ENCODE assay signal across 14 cellular contexts in genomic region chr10:70418229-70418628, GRCh38. TPM values are rescaled to one million over a fixed set of nuclear protein-coding genes. Genes with fewer than 3 reads are reported as not detected.
A peak's percentile ranks its signal among the peaks of the same experiment; 100 is the strongest.
DNase-seq lines count a peak whose midpoint lies in the region; ATAC-seq and TF ChIP-seq lines count a peak whose summit lies in the region.
"Had no signal": no experiment of that assay in that cellular context is flagged by ENCODE, and none has a peak within 500 bp of the region (broad histone marks: within the 10 kb centered on the region; RNA-seq: fewer than 3 reads in every experiment).

No MANE protein-coding gene starts in this region.

- H3K4me3 ChIP-seq in ACC112 (ENCODE audit: low read depth, low read length) (peak overlapping the region; percentile 11; the same call in 1 of the 2 replicates), esophagus squamous epithelium (no peak overlapping the region)
- H3K4me3 ChIP-seq: dorsolateral prefrontal cortex, uterus had no signal

- peaks cover 31% of the 10 kb centered on the region for H3K4me1 Mint-ChIP-seq in activated naive CD8-positive, alpha-beta T cell treated with anti-CD3 and anti-CD28 coated beads for 36 hours

- no peak for TF ChIP-seq CTCF in esophagus squamous epithelium (IDR thresholded peaks at IDR 0.05)

- no peaks in the 10 kb centered on the region for H3K9me3 Mint-ChIP-seq in activated naive CD8-positive, alpha-beta T cell treated with anti-CD3 and anti-CD28 coated beads for 36 hours

- TF ChIP-seq POLR2A in esophagus squamous epithelium (IDR thresholded peaks at IDR 0.05): no peak

- WGBS in esophagus squamous epithelium, 2 donors: 60 to 90% methylated on average over 1 of the region's 1 CpG

- H3K36me3 ChIP-seq in ACC112 (ENCODE audit: insufficient read depth, low read length) (peaks cover 24% of the 10 kb centered on the region), esophagus squamous epithelium (peaks cover 0 to 48% (median 22%) of the 10 kb centered on the region in 3 donors)
- H3K36me3 ChIP-seq: uterus had no signal

- peaks cover 18% of the 10 kb centered on the region for H3K79me2 ChIP-seq in ACC112 (ENCODE audit: control insufficient read depth, insufficient read depth, low read length, unreplicated experiment)

- H3K27ac ChIP-seq in ACC112 (ENCODE audit: low read depth, low read length) (peak overlapping the region; percentile 61), esophagus squamous epithelium (peak overlapping the region in 2 of 4 donors; percentile 43 to 51)
- H3K27ac ChIP-seq: dorsolateral prefrontal cortex, uterus had no signal

- no peaks in the 10 kb centered on the region for H3K9me3 ChIP-seq in esophagus squamous epithelium
- H3K9me3 ChIP-seq: uterus had no signal

- peaks cover 18% of the 10 kb centered on the region for H3K36me3 Mint-ChIP-seq in activated naive CD8-positive, alpha-beta T cell treated with anti-CD3 and anti-CD28 coated beads for 36 hours

- H3K4me1 ChIP-seq in ACC112 (ENCODE audit: control insufficient read depth, insufficient read depth, low read length, unreplicated experiment) (peaks cover 22% of the 10 kb centered on the region), esophagus squamous epithelium (peaks cover 0 to 27% (median 3%) of the 10 kb centered on the region in 3 donors)
- H3K4me1 ChIP-seq: uterus had no signal

- H3K4me3 Mint-ChIP-seq in activated naive CD8-positive, alpha-beta T cell treated with anti-CD3 and anti-CD28 coated beads for 36 hours: no peak overlapping the region

- DNase-seq in EL (peak; percentile 68), hepatic stellate cell (ENCODE audit: low spot score) (peak; percentile 70), 8988T (no peak), esophagus squamous epithelium (lab: John Stamatoyannopoulos, UW) (no peak)
- no peak for DNase-seq in activated naive CD8-positive, alpha-beta T cell treated with anti-CD3 and anti-CD28 coated beads for 36 hours
- DNase-seq: activated effector memory CD4-positive, alpha-beta T cell treated with anti-CD3 and anti-CD28 coated beads, Interleukin-2, amount 50 U/mL, for 16 hours; dorsolateral prefrontal cortex; uterus had no signal

- intact Hi-C loops in esophagus squamous epithelium (cut with DNase I): no loop called here

- H3K27me3 ChIP-seq in ACC112 (ENCODE audit: insufficient read depth, low read length): no peaks in the 10 kb centered on the region
- H3K27me3 ChIP-seq in esophagus squamous epithelium: no peaks in the 10 kb centered on the region
- H3K27me3 ChIP-seq: dorsolateral prefrontal cortex, uterus had no signal

- ATAC-seq in GM21576 (IDR thresholded peaks at IDR 0.05; ENCODE audit: unreplicated experiment): no peak
- no peak for ATAC-seq in HG03571 (IDR thresholded peaks at IDR 0.05; ENCODE audit: unreplicated experiment)
- ATAC-seq: Right ventricle myocardium inferior had no signal

- H3K27me3 Mint-ChIP-seq in activated naive CD8-positive, alpha-beta T cell treated with anti-CD3 and anti-CD28 coated beads for 36 hours: no peaks in the 10 kb centered on the region

- no peak overlapping the region for H2AFZ ChIP-seq in ACC112 (ENCODE audit: low read length, unreplicated experiment)

- peak overlapping the region; percentile 42 for H3K27ac Mint-ChIP-seq in activated naive CD8-positive, alpha-beta T cell treated with anti-CD3 and anti-CD28 coated beads for 36 hours

RNA-seq across cellular contexts. Expression of gene EIF4EBP2, which starts 14.3 kb away (rescaled TPM):
- total RNA-seq in activated naive CD8-positive, alpha-beta T cell treated with anti-CD3 and anti-CD28 coated beads for 36 hours: 10 to 100 TPM; 31.0 to 31.4 TPM
- 10 to 100 TPM; 34.5 to 57.2 (median 43.2) TPM for total RNA-seq in esophagus squamous epithelium

RNA-seq across cellular contexts. Expression of gene NODAL, which starts 23.3 kb away (rescaled TPM):
- not detected for total RNA-seq in activated naive CD8-positive, alpha-beta T cell treated with anti-CD3 and anti-CD28 coated beads for 36 hours
- total RNA-seq in esophagus squamous epithelium: not detected
- total RNA-seq: H4, NCI-H460, Right ventricle myocardium inferior, uterus had no signal

RNA-seq across cellular contexts. Expression of gene LRRC20, which starts 35.8 kb away (rescaled TPM):
- total RNA-seq in activated naive CD8-positive, alpha-beta T cell treated with anti-CD3 and anti-CD28 coated beads for 36 hours: 10 to 100 TPM; 14.0 to 16.0 TPM
- 1 to 10 TPM; 2.8 to 5.3 (median 4.7) TPM for total RNA-seq in esophagus squamous epithelium

Comparison
In these comparisons a context has a peak if more than half of its experiments do, and no peak if none do; other contexts are left out.
1. DNase-seq: peak in EL (single experiment) and hepatic stellate cell (single experiment); none in activated naive CD8-positive, alpha-beta T cell treated with anti-CD3 and anti-CD28 coated beads for 36 hours (single experiment), 8988T (single experiment) and esophagus squamous epithelium (single experiment).